In the genomic region with DNA sequence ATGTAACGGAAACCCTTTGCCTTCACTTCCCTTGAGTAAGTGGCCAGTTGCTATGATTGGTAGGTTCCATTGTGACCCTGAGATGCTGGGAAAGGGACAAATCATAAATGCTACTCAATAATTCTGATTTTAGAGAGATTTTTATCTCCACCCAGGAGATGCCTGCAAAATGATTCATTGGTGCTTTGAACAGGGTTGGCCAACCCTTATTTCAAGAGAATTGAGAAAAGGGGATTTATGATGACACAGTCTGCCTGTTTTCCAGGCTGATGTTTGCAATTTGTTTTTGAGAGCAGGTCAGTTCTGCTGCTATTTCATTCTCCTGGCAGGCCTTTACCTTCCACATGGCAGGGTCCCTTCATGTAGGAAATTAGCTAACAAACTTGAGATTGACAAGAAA, we compare ENCODE assay signal across 28 cellular contexts. TPM values are rescaled to one million over a fixed set of nuclear protein-coding genes. Genes with fewer than 3 reads are reported as not detected.
"Had no signal": no experiment of that assay in that cellular context is flagged by ENCODE, and none has a peak within 500 bp of the region (broad histone marks: within the 10 kb centered on the region; RNA-seq: fewer than 3 reads in every experiment).

No MANE protein-coding gene starts in this region.

- H3K36me3 ChIP-seq: ascending aorta, cardiac muscle cell had no signal

- H3K4me3 Mint-ChIP-seq: activated B cell treated with CpG ODN at 0.5 μM for 24 hours; activated CD4-positive, alpha-beta T cell treated with anti-CD3 and anti-CD28 coated beads, Interleukin-2, amount 10 ng/mL, durations not matched to agents 24 days and 14 days; activated CD8-positive, alpha-beta memory T cell treated with anti-CD3 and anti-CD28 coated beads, Interleukin-2, amount 10 ng/mL, durations not matched to agents 7 days and 5 days; activated naive CD8-positive, alpha-beta T cell; activated T-cell treated with anti-CD3 and anti-CD28 coated beads, Interleukin-2, amount 50 U/mL, for 24 hours; activated T-helper 1 cell treated with anti-CD3 and anti-CD28 coated beads, Interleukin-12 subunit alpha, Interleukin-12 subunit beta, Interleukin-2, Interleukin-4 antibody, amounts not matched to agents 30 ng/mL and 10 ng/mL and 1 ng/mL, durations not matched to agents 14 hours and 24 hours and 36 hours; T-cell had no signal

- H3K9me3 Mint-ChIP-seq: activated B cell treated with CpG ODN at 0.5 μM for 24 hours; activated CD4-positive, alpha-beta T cell treated with anti-CD3 and anti-CD28 coated beads, Interleukin-2, amount 10 ng/mL, durations not matched to agents 24 days and 14 days; activated T-cell treated with anti-CD3 and anti-CD28 coated beads, Interleukin-2, amount 50 U/mL, for 24 hours; activated T-helper 1 cell treated with anti-CD3 and anti-CD28 coated beads, Interleukin-12 subunit alpha, Interleukin-12 subunit beta, Interleukin-2, Interleukin-4 antibody, amounts not matched to agents 30 ng/mL and 10 ng/mL and 1 ng/mL, durations not matched to agents 14 hours and 24 hours and 36 hours; T-cell had no signal

- H3K27ac ChIP-seq: ascending aorta, body of pancreas, KMS-11 had no signal

- H3K4me1 ChIP-seq: ascending aorta, body of pancreas had no signal

- DNase-seq: activated B cell treated with CpG ODN at 0.5 μM for 24 hours; activated CD4-positive, alpha-beta T cell treated with anti-CD3 and anti-CD28 coated beads for 1 hour; activated CD4-positive, alpha-beta T cell treated with anti-CD3 and anti-CD28 coated beads, Interleukin-2, amount 10 ng/mL, durations not matched to agents 24 days and 14 days; activated CD4-positive, alpha-beta T cell treated with anti-CD3 and anti-CD28 coated beads, Interleukin-2, amount 50 U/mL, for 48 hours; activated CD8-positive, alpha-beta memory T cell treated with anti-CD3 and anti-CD28 coated beads, Interleukin-2, amount 10 ng/mL, durations not matched to agents 7 days and 5 days; activated effector memory CD4-positive, alpha-beta T cell treated with Interleukin-2 at 50 U/mL for 16 hours; activated naive CD4-positive, alpha-beta T cell; activated T-cell treated with anti-CD3 and anti-CD28 coated beads, Interleukin-2, amount 50 U/mL, for 24 hours; amniotic stem cell; body of pancreas; MV-4-11; NCI-H1092 treated with DMSO at 0.1 percent for 48 hours; NCI-H1436; NCI-H1694 treated with DMSO at 0.1 percent for 48 hours; NCI-H2029 treated with DMSO at 0.1 percent for 48 hours; NCI-H446; NCI-H524; SHP77 treated with DMSO at 0.1 percent for 48 hours; T-cell; T-helper 2 cell; T1000 had no signal

- H3K9ac ChIP-seq: KMS-11 had no signal

- H3K27ac Mint-ChIP-seq: activated B cell treated with CpG ODN at 0.5 μM for 24 hours; activated CD4-positive, alpha-beta T cell treated with anti-CD3 and anti-CD28 coated beads, Interleukin-2, amount 10 ng/mL, durations not matched to agents 24 days and 14 days; activated CD8-positive, alpha-beta memory T cell treated with anti-CD3 and anti-CD28 coated beads, Interleukin-2, amount 10 ng/mL, durations not matched to agents 7 days and 5 days; activated naive CD8-positive, alpha-beta T cell; activated T-cell treated with anti-CD3 and anti-CD28 coated beads, Interleukin-2, amount 50 U/mL, for 24 hours; activated T-helper 1 cell treated with anti-CD3 and anti-CD28 coated beads, Interleukin-12 subunit alpha, Interleukin-12 subunit beta, Interleukin-2, Interleukin-4 antibody, amounts not matched to agents 30 ng/mL and 10 ng/mL and 1 ng/mL, durations not matched to agents 14 hours and 24 hours and 36 hours; T-cell had no signal

- H3K27me3 ChIP-seq: ascending aorta, body of pancreas, cardiac muscle cell had no signal

- H3K4me3 ChIP-seq: ascending aorta, body of pancreas, cardiac muscle cell had no signal

- H3K9me3 ChIP-seq: body of pancreas had no signal

- H3K4me2 ChIP-seq: KMS-11 had no signal

- ATAC-seq: activated CD8-positive, alpha-beta memory T cell treated with anti-CD3 and anti-CD28 coated beads, Interleukin-2, amount 10 ng/mL, durations not matched to agents 7 days and 5 days; body of pancreas; T-cell had no signal

- H3K4me1 Mint-ChIP-seq: activated B cell treated with CpG ODN at 0.5 μM for 24 hours; activated CD8-positive, alpha-beta memory T cell treated with anti-CD3 and anti-CD28 coated beads, Interleukin-2, amount 10 ng/mL, durations not matched to agents 7 days and 5 days; T-cell had no signal

- H3K36me3 Mint-ChIP-seq: activated CD8-positive, alpha-beta memory T cell treated with anti-CD3 and anti-CD28 coated beads, Interleukin-2, amount 10 ng/mL, durations not matched to agents 7 days and 5 days; activated naive CD8-positive, alpha-beta T cell; T-cell had no signal

- H3K27me3 Mint-ChIP-seq: activated T-cell treated with anti-CD3 and anti-CD28 coated beads, Interleukin-2, amount 50 U/mL, for 24 hours had no signal

RNA-seq across cellular contexts. Expression of a gene that starts 22.6 kb away (rescaled TPM):
- total RNA-seq: activated B cell treated with CpG ODN at 0.5 μM for 24 hours, ascending aorta, body of pancreas, MCF 10A, SK-MEL-5 had no signal

RNA-seq across cellular contexts. Expression of a gene that starts 55.2 kb away (rescaled TPM):
- total RNA-seq: activated B cell treated with CpG ODN at 0.5 μM for 24 hours, ascending aorta, body of pancreas, cardiac muscle cell, MCF 10A, SK-MEL-5 had no signal
